ENCODE assay signal across 2 cellular contexts in the genomic region with DNA sequence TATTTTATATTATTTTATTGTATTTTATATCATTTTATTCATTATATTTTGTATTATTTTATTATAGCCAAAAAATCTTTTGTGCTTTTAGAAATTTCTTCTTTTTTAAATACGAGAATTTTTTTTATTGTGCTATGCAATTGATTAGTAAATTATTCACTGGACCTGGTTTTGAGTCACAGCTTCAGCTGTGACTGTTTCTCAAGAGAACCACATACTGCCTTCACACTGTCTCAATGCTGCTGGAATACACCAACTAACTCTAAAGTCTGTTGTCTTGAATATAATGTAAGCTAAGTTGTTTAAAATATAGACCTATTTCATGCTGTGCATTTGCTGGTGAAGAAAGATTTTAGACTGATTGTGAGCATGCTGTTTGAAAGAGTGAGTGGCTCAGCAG.
TF ChIP-seq lines count a peak whose summit lies in the region.

No MANE protein-coding gene starts in this region.

TF ChIP-seq in GM23338, 12 proteins besides CTCF, POLR2A, EP300 and RAD21 (continued from another document):
- TF ChIP-seq, protein P1, sequence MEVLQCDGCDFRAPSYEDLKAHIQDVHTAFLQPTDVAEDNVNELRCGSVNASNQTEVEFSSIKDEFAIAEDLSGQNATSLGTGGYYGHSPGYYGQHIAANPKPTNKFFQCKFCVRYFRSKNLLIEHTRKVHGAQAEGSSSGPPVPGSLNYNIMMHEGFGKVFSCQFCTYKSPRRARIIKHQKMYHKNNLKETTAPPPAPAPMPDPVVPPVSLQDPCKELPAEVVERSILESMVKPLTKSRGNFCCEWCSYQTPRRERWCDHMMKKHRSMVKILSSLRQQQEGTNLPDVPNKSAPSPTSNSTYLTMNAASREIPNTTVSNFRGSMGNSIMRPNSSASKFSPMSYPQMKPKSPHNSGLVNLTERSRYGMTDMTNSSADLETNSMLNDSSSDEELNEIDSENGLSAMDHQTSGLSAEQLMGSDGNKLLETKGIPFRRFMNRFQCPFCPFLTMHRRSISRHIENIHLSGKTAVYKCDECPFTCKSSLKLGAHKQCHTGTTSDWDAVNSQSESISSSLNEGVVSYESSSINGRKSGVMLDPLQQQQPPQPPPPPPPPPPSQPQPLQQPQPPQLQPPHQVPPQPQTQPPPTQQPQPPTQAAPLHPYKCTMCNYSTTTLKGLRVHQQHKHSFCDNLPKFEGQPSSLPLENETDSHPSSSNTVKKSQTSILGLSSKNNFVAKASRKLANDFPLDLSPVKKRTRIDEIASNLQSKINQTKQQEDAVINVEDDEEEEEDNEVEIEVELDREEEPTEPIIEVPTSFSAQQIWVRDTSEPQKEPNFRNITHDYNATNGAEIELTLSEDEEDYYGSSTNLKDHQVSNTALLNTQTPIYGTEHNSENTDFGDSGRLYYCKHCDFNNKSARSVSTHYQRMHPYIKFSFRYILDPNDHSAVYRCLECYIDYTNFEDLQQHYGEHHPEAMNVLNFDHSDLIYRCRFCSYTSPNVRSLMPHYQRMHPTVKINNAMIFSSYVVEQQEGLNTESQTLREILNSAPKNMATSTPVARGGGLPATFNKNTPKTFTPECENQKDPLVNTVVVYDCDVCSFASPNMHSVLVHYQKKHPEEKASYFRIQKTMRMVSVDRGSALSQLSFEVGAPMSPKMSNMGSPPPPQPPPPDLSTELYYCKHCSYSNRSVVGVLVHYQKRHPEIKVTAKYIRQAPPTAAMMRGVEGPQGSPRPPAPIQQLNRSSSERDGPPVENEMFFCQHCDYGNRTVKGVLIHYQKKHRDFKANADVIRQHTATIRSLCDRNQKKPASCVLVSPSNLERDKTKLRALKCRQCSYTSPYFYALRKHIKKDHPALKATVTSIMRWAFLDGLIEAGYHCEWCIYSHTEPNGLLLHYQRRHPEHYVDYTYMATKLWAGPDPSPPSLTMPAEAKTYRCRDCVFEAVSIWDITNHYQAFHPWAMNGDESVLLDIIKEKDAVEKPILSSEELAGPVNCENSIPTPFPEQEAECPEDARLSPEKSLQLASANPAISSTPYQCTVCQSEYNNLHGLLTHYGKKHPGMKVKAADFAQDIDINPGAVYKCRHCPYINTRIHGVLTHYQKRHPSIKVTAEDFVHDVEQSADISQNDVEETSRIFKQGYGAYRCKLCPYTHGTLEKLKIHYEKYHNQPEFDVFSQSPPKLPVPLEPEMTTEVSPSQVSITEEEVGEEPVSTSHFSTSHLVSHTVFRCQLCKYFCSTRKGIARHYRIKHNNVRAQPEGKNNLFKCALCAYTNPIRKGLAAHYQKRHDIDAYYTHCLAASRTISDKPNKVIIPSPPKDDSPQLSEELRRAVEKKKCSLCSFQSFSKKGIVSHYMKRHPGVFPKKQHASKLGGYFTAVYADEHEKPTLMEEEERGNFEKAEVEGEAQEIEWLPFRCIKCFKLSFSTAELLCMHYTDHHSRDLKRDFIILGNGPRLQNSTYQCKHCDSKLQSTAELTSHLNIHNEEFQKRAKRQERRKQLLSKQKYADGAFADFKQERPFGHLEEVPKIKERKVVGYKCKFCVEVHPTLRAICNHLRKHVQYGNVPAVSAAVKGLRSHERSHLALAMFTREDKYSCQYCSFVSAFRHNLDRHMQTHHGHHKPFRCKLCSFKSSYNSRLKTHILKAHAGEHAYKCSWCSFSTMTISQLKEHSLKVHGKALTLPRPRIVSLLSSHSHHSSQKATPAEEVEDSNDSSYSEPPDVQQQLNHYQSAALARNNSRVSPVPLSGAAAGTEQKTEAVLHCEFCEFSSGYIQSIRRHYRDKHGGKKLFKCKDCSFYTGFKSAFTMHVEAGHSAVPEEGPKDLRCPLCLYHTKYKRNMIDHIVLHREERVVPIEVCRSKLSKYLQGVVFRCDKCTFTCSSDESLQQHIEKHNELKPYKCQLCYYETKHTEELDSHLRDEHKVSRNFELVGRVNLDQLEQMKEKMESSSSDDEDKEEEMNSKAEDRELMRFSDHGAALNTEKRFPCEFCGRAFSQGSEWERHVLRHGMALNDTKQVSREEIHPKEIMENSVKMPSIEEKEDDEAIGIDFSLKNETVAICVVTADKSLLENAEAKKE (CRISPR knock-in tag; IDR thresholded peaks at IDR 0.05), result no peak
- TF ChIP-seq ZNF114 (CRISPR knock-in tag; IDR thresholded peaks at IDR 0.05) (no peak), CREB1 (CRISPR knock-in tag; IDR thresholded peaks at IDR 0.05; ENCODE audit: low read depth) (no peak), NANOG (IDR thresholded peaks at IDR 0.05; ENCODE audit: borderline replicate concordance) (no peak), POLR2AphosphoS5 (IDR thresholded peaks at IDR 0.05; ENCODE audit: low read depth) (no peak), ZNF331 (CRISPR knock-in tag; IDR thresholded peaks at IDR 0.05; ENCODE audit: low read depth) (no peak), STAT1 (IDR thresholded peaks at IDR 0.05; ENCODE audit: unreplicated experiment) (no peak), EZH2phosphoT487 (IDR thresholded peaks at IDR 0.05; ENCODE audit: unreplicated experiment) (no peak)
- TF ChIP-seq, protein P2, sequence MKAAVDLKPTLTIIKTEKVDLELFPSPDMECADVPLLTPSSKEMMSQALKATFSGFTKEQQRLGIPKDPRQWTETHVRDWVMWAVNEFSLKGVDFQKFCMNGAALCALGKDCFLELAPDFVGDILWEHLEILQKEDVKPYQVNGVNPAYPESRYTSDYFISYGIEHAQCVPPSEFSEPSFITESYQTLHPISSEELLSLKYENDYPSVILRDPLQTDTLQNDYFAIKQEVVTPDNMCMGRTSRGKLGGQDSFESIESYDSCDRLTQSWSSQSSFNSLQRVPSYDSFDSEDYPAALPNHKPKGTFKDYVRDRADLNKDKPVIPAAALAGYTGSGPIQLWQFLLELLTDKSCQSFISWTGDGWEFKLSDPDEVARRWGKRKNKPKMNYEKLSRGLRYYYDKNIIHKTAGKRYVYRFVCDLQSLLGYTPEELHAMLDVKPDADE (IDR thresholded peaks at IDR 0.05), result no peak

TF ChIP-seq in WTC11, 78 proteins besides CTCF, POLR2A, EP300 and RAD21 (continued from another document):
- TF ChIP-seq, protein P3, sequence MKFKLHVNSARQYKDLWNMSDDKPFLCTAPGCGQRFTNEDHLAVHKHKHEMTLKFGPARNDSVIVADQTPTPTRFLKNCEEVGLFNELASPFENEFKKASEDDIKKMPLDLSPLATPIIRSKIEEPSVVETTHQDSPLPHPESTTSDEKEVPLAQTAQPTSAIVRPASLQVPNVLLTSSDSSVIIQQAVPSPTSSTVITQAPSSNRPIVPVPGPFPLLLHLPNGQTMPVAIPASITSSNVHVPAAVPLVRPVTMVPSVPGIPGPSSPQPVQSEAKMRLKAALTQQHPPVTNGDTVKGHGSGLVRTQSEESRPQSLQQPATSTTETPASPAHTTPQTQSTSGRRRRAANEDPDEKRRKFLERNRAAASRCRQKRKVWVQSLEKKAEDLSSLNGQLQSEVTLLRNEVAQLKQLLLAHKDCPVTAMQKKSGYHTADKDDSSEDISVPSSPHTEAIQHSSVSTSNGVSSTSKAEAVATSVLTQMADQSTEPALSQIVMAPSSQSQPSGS (CRISPR knock-in tag; IDR thresholded peaks at IDR 0.05; ENCODE audit: borderline replicate concordance, low read depth), result no peak
- TF ChIP-seq CREM (CRISPR knock-in tag; IDR thresholded peaks at IDR 0.05) (no peak), ZNF263 (CRISPR knock-in tag; IDR thresholded peaks at IDR 0.05; ENCODE audit: low read depth) (no peak), RORB (CRISPR knock-in tag; IDR thresholded peaks at IDR 0.05) (no peak)
